Comparison of ENCODE assay signal across 8 cellular contexts in the genomic region with DNA sequence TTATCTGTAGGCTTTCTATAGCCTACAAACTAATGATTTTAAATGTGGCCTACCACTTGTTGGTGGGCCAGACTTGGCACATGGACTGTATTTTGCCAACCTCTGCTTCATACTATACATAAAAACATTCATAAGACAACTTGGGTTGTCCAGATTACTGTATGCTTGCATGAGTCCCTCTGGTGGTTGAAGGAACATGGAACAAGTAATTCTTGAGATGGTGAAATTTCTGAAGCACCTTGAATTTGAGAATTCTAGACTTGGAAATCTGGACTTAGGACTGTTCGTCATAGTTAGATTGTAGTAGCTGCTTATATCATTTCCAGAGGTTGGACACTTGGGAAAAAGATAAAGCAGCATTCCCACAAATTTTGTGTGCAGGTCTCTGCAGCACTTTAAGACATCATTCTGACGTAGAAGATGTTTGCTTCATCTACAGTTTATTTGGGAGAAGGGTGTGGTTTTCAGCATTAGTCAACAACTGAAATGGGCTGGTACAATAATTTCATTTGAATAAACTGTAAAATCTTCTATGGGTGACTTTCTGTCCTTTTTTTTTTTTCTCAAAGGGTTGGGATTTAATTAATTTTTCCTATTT. TPM values are rescaled to one million over a fixed set of nuclear protein-coding genes. Genes with fewer than 3 reads are reported as not detected.
DNase-seq lines count a peak whose midpoint lies in the region; ATAC-seq and TF ChIP-seq lines count a peak whose summit lies in the region.

No MANE protein-coding gene starts in this region.

- H2BK12ac ChIP-seq in mesenchymal stem cell (ENCODE audit: low read length in 2 of 2) = no peak overlapping the region

- TF ChIP-seq CTCF in astrocyte of the cerebellum (IDR thresholded peaks at IDR 0.05; ENCODE audit: low read depth, low read length, missing control alignments) = peak; percentile 55

- in situ Hi-C loops in astrocyte of the cerebellum (cut with HindIII; ENCODE audit: low sequenced_read_pairs) = no loop called here

- peaks cover under 1% of the 10 kb centered on the region for H3K9me3 ChIP-seq in mesenchymal stem cell (ENCODE audit: control insufficient read depth, low read length)
- no peaks in the 10 kb centered on the region for H3K9me3 ChIP-seq in aorta (ENCODE audit: control insufficient read depth, low read length)

- H2AK5ac ChIP-seq in mesenchymal stem cell (ENCODE audit: low read length, severe bottlenecking) = no peak overlapping the region

- no peak for TF ChIP-seq EP300 in Ishikawa (IDR thresholded peaks at IDR 0.05; ENCODE audit: borderline replicate concordance)

- 98% methylated on average over 2 of the region's 2 CpGs for WGBS in mesenchymal stem cell
- 85 to 88% methylated on average over 2 of the region's 2 CpGs for WGBS in aorta, 2 donors

- H3K18ac ChIP-seq in mesenchymal stem cell (ENCODE audit: low read depth in 1 of 2, low read length in 2 of 2) = no peak overlapping the region

- no peak overlapping the region for H2BK15ac ChIP-seq in mesenchymal stem cell (ENCODE audit: low read depth, poor library complexity, severe bottlenecking)

- H2AFZ ChIP-seq in mesenchymal stem cell (ENCODE audit: low read depth, low read length) = no peak overlapping the region

- no peak overlapping the region for H3K9ac ChIP-seq in mesenchymal stem cell (ENCODE audit: low read length)

- H3K4me1 ChIP-seq in mesenchymal stem cell (ENCODE audit: control insufficient read depth, insufficient read depth, low read depth, low read length) (no peaks in the 10 kb centered on the region), aorta (ENCODE audit: control insufficient read depth in 1 of 2, insufficient read depth in 2 of 2, low read length in 2 of 2) (no peaks in the 10 kb centered on the region)

- peaks cover 13% of the 10 kb centered on the region for H3K79me1 ChIP-seq in mesenchymal stem cell (replicated peaks; ENCODE audit: low read length, poor library complexity, severe bottlenecking)

- DNase-seq in COR-L47 (lab: John Stamatoyannopoulos, UW) (peak; percentile 2), astrocyte of the cerebellum (ENCODE audit: low read depth) (peak; percentile 8), mesenchymal stem cell (peak; percentile 29), aorta (no peak)
- DNase-seq in NK-92 treated with Interleukin-12 subunit alpha and Interleukin-12 subunit beta, amount 100 ng/mL, for 24 hours (lab: John Stamatoyannopoulos, UW) = no peak

- TF ChIP-seq RAD21 in Ishikawa (IDR thresholded peaks at IDR 0.05; ENCODE audit: low read depth) = peak; percentile 29; the same call in 1 of the 2 replicates

- no peak overlapping the region for H3K27ac ChIP-seq in mesenchymal stem cell (ENCODE audit: low read length, poor library complexity, severe bottlenecking)
- no peak overlapping the region for H3K27ac ChIP-seq in aorta (ENCODE audit: low read depth in 1 of 2, low read length in 2 of 2)

- H2BK5ac ChIP-seq in mesenchymal stem cell (ENCODE audit: low read depth, low read length, poor library complexity, severe bottlenecking) = no peak overlapping the region

- no peak overlapping the region for H3K23ac ChIP-seq in mesenchymal stem cell (ENCODE audit: low read length in 2 of 2)

- H3K36me3 ChIP-seq in mesenchymal stem cell (ENCODE audit: control insufficient read depth in 1 of 2, insufficient read depth in 2 of 2, low read depth in 1 of 2, low read length in 2 of 2) (peaks cover 0 to 4% of the 10 kb centered on the region in 2 experiments), aorta (ENCODE audit: control insufficient read depth in 1 of 2, insufficient read depth in 2 of 2, low read length in 1 of 2) (no peaks in the 10 kb centered on the region)

- intact Hi-C loops in aorta (cut with DNase I) = no loop called here

- no peak overlapping the region for H3K4ac ChIP-seq in mesenchymal stem cell (ENCODE audit: low read depth in 1 of 2, low read length in 2 of 2)

- no peak overlapping the region for H3K4me3 ChIP-seq in astrocyte of the cerebellum (ENCODE audit: low read depth, low read length)
- H3K4me3 ChIP-seq in mesenchymal stem cell (ENCODE audit: insufficient read depth in 1 of 2, low read depth in 1 of 2, low read length in 2 of 2) = no peak overlapping the region
- H3K4me3 ChIP-seq in aorta (ENCODE audit: low read length in 2 of 2) = no peak overlapping the region

- H3K14ac ChIP-seq in mesenchymal stem cell (ENCODE audit: low read length in 2 of 2) = no peak overlapping the region

- H4K91ac ChIP-seq in mesenchymal stem cell (ENCODE audit: low read length) = no peak overlapping the region

- ATAC-seq in HG03521 (IDR thresholded peaks at IDR 0.05; ENCODE audit: unreplicated experiment) = no peak
- no peak for ATAC-seq in HG03108 (IDR thresholded peaks at IDR 0.05; ENCODE audit: unreplicated experiment)
- ATAC-seq in aorta (ENCODE audit: low FRiP score) = no peak

- no peak overlapping the region for H4K8ac ChIP-seq in mesenchymal stem cell (ENCODE audit: low read length)

- no peak overlapping the region for H3K4me2 ChIP-seq in mesenchymal stem cell (ENCODE audit: low read length, poor library complexity, severe bottlenecking)

- H2BK120ac ChIP-seq in mesenchymal stem cell (ENCODE audit: low read depth, low read length) = no peak overlapping the region

- H3K27me3 ChIP-seq in mesenchymal stem cell (ENCODE audit: control insufficient read depth in 1 of 2, insufficient read depth in 1 of 2, low read length in 2 of 2) (no peaks in the 10 kb centered on the region), aorta (ENCODE audit: control insufficient read depth in 1 of 2, insufficient read depth in 2 of 2, low read length in 1 of 2) (no peaks in the 10 kb centered on the region)

TF ChIP-seq in Ishikawa, 13 proteins besides CTCF, POLR2A, EP300 and RAD21:
- TF ChIP-seq CEBPB (IDR thresholded peaks at IDR 0.05) (no peak), ZBTB7A (IDR thresholded peaks at IDR 0.05; ENCODE audit: low read depth) (no peak), TAF1 (IDR thresholded peaks at IDR 0.05; ENCODE audit: low read depth) (no peak), NFIC (IDR thresholded peaks at IDR 0.05) (no peak), FOXM1 (IDR thresholded peaks at IDR 0.05; ENCODE audit: borderline replicate concordance, low read depth) (no peak), YY1 (IDR thresholded peaks at IDR 0.05; ENCODE audit: low read depth) (no peak), TEAD4 (IDR thresholded peaks at IDR 0.05) (no peak), EGR1 (IDR thresholded peaks at IDR 0.05) (no peak), CREB1 (IDR thresholded peaks at IDR 0.05; ENCODE audit: low read depth) (no peak)
- TF ChIP-seq, protein P1, sequence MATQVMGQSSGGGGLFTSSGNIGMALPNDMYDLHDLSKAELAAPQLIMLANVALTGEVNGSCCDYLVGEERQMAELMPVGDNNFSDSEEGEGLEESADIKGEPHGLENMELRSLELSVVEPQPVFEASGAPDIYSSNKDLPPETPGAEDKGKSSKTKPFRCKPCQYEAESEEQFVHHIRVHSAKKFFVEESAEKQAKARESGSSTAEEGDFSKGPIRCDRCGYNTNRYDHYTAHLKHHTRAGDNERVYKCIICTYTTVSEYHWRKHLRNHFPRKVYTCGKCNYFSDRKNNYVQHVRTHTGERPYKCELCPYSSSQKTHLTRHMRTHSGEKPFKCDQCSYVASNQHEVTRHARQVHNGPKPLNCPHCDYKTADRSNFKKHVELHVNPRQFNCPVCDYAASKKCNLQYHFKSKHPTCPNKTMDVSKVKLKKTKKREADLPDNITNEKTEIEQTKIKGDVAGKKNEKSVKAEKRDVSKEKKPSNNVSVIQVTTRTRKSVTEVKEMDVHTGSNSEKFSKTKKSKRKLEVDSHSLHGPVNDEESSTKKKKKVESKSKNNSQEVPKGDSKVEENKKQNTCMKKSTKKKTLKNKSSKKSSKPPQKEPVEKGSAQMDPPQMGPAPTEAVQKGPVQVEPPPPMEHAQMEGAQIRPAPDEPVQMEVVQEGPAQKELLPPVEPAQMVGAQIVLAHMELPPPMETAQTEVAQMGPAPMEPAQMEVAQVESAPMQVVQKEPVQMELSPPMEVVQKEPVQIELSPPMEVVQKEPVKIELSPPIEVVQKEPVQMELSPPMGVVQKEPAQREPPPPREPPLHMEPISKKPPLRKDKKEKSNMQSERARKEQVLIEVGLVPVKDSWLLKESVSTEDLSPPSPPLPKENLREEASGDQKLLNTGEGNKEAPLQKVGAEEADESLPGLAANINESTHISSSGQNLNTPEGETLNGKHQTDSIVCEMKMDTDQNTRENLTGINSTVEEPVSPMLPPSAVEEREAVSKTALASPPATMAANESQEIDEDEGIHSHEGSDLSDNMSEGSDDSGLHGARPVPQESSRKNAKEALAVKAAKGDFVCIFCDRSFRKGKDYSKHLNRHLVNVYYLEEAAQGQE (IDR thresholded peaks at IDR 0.05; ENCODE audit: low read depth) = no peak
- TF ChIP-seq, protein P2, sequence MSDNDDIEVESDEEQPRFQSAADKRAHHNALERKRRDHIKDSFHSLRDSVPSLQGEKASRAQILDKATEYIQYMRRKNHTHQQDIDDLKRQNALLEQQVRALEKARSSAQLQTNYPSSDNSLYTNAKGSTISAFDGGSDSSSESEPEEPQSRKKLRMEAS (IDR thresholded peaks at IDR 0.05) = no peak
- TF ChIP-seq, protein P3, sequence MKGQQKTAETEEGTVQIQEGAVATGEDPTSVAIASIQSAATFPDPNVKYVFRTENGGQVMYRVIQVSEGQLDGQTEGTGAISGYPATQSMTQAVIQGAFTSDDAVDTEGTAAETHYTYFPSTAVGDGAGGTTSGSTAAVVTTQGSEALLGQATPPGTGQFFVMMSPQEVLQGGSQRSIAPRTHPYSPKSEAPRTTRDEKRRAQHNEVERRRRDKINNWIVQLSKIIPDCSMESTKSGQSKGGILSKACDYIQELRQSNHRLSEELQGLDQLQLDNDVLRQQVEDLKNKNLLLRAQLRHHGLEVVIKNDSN (IDR thresholded peaks at IDR 0.05) = no peak

RNA-seq across cellular contexts. Expression of a gene that starts 31.2 kb away (rescaled TPM):
- polyA plus RNA-seq in mesenchymal stem cell (2013, experiment 1 of 2) = 11.8 TPM
- polyA plus RNA-seq in mesenchymal stem cell (2013, experiment 2 of 2) = 11.8 TPM
- total RNA-seq in aorta = 10 to 100 TPM; 38.1 to 48.4 TPM
- polyA plus RNA-seq in aorta = 10 to 100 TPM; 10.3 to 10.4 TPM

Comparison
In these comparisons a context has a peak if more than half of its experiments do, and no peak if none do; other contexts are left out.
1. DNase-seq: peak in COR-L47 (single experiment), astrocyte of the cerebellum (single experiment) and mesenchymal stem cell (single experiment); none in NK-92 treated with Interleukin-12 subunit alpha and Interleukin-12 subunit beta, amount 100 ng/mL, for 24 hours (single experiment) and aorta (0 of 2).